17 cellular contexts compared by ENCODE assay signal in the genomic region with DNA sequence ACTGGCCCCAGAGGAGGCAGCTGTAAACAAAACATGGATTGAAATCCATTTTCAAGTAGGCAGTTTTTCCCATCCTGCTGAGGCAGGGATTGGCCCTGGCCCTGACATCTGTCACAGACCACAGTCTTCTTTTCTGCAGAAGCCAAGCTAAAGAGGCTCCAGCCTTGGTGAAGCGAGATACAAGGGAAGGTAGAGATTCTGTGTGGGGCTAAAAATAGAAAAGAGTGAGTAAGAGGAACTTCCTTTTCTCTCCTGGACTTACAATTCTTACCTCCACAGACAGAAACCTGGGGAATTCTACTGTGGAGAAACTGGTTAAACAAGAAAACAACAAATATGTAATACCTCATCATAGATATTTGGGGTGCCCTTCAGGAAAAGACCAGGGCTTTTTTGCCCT.
"Had no signal": no experiment of that assay in that cellular context is flagged by ENCODE, and none has a peak within 500 bp of the region (broad histone marks: within the 10 kb centered on the region; RNA-seq: fewer than 3 reads in every experiment).

No MANE protein-coding gene starts in this region.

- H3K36me3 ChIP-seq: right atrium auricular region, stomach, thoracic aorta had no signal

- H3K9me3 Mint-ChIP-seq: activated B cell treated with CpG ODN at 0.5 μM for 24 hours; activated CD4-positive, alpha-beta T cell treated with anti-CD3 and anti-CD28 coated beads, Interleukin-2, amount 10 ng/mL, durations not matched to agents 24 days and 14 days had no signal

- H3K4me1 Mint-ChIP-seq: activated B cell treated with CpG ODN at 0.5 μM for 24 hours; activated CD4-positive, alpha-beta T cell treated with anti-CD3 and anti-CD28 coated beads, Interleukin-2, amount 10 ng/mL, durations not matched to agents 24 days and 14 days; natural killer cell had no signal

- H2AFZ ChIP-seq: hepatocyte had no signal

- H3K4me1 ChIP-seq: right atrium auricular region, stomach had no signal

- H3K79me2 ChIP-seq: hepatocyte had no signal

- H3K4me3 Mint-ChIP-seq: activated B cell treated with CpG ODN at 0.5 μM for 24 hours; activated CD4-positive, alpha-beta T cell treated with anti-CD3 and anti-CD28 coated beads, Interleukin-2, amount 10 ng/mL, durations not matched to agents 24 days and 14 days; effector memory CD8-positive, alpha-beta T cell; natural killer cell had no signal

- FAIRE-seq: urothelium cell line had no signal

- H3K27me3 Mint-ChIP-seq: activated B cell treated with CpG ODN at 0.5 μM for 24 hours; activated CD4-positive, alpha-beta T cell treated with anti-CD3 and anti-CD28 coated beads, Interleukin-2, amount 10 ng/mL, durations not matched to agents 24 days and 14 days; effector memory CD8-positive, alpha-beta T cell had no signal

- H3K36me3 Mint-ChIP-seq: natural killer cell had no signal

- H3K4me2 ChIP-seq: hepatocyte had no signal

- H3K4me3 ChIP-seq: hepatocyte, lung, right atrium auricular region, skin epidermis, stomach, thoracic aorta had no signal

- DNase-seq: activated B cell treated with CpG ODN at 0.5 μM for 24 hours; activated CD4-positive, alpha-beta T cell treated with anti-CD3 and anti-CD28 coated beads, Interleukin-2, amount 10 ng/mL, durations not matched to agents 24 days and 14 days; activated naive CD4-positive, alpha-beta T cell treated with Interleukin-2 at 50 U/mL for 16 hours; central memory CD4-positive, alpha-beta T cell; cortex of kidney; effector memory CD8-positive, alpha-beta T cell; erythroblast; left colon; natural killer cell; posterior cingulate gyrus; stomach had no signal

- H3K27me3 ChIP-seq: hepatocyte, right atrium auricular region, stomach had no signal

- H3K27ac Mint-ChIP-seq: activated B cell treated with CpG ODN at 0.5 μM for 24 hours; activated CD4-positive, alpha-beta T cell treated with anti-CD3 and anti-CD28 coated beads, Interleukin-2, amount 10 ng/mL, durations not matched to agents 24 days and 14 days; effector memory CD8-positive, alpha-beta T cell; natural killer cell had no signal

- H3K27ac ChIP-seq: hepatocyte, right atrium auricular region, skin epidermis, stomach, thoracic aorta had no signal
